Comparison of ENCODE assay signal across 15 cellular contexts in the genomic region with DNA sequence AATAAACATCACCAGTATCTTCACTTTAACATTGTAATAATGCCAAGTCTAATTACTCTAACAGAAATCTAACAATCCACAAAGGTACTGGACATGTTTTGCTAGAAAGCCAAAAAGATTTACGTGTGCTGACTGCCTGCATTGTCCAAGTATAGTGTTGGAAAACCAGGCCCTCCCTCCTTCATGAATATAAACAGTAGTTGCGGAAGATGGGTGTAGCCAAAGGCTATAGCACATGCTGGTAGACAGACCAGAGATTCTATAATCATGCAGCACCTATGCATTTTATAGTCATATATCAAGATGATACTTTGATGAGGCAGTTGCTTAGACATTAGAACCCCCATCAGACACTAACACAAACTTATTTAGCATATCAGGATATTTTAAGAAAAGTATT. TPM values are rescaled to one million over a fixed set of nuclear protein-coding genes. Genes with fewer than 3 reads are reported as not detected.
DNase-seq lines count a peak whose midpoint lies in the region; ATAC-seq, FAIRE-seq and TF ChIP-seq lines count a peak whose summit lies in the region.
"Had no signal": no experiment of that assay in that cellular context is flagged by ENCODE, and none has a peak within 500 bp of the region (broad histone marks: within the 10 kb centered on the region; RNA-seq: fewer than 3 reads in every experiment).

No MANE protein-coding gene starts in this region.

- POLR2A ChIA-PET in AG04450 (lab: Yijun Ruan, JAX): no interaction called here
- POLR2A ChIA-PET in Panc1 (lab: Charles Lee): no interaction called here
- POLR2A ChIA-PET in endothelial cell of umbilical vein (lab: Charles Lee): no interaction called here

- peaks cover 9% of the 10 kb centered on the region for H3K9me3 Mint-ChIP-seq in osteocyte (ENCODE audit: unreplicated experiment)
- H3K9me3 Mint-ChIP-seq in activated naive CD8-positive, alpha-beta T cell treated with anti-CD3 and anti-CD28 coated beads, Interleukin-2, amount 50 U/mL, for 24 hours: no peaks in the 10 kb centered on the region
- H3K9me3 Mint-ChIP-seq in activated naive CD4-positive, alpha-beta T cell treated with anti-CD3 and anti-CD28 coated beads, Interleukin-2, amount 50 U/mL, for 72 hours: no peaks in the 10 kb centered on the region
- H3K9me3 Mint-ChIP-seq: CD4-positive, CD25-positive, alpha-beta regulatory T cell had no signal

- H3K4me1 Mint-ChIP-seq in osteocyte (ENCODE audit: unreplicated experiment): peaks cover 18% of the 10 kb centered on the region
- H3K4me1 Mint-ChIP-seq in activated naive CD8-positive, alpha-beta T cell treated with anti-CD3 and anti-CD28 coated beads, Interleukin-2, amount 50 U/mL, for 24 hours: peaks cover 7% of the 10 kb centered on the region

- no peak overlapping the region for H3K9ac ChIP-seq in endothelial cell of umbilical vein (replicated peaks; ENCODE audit: extremely low read depth, insufficient read depth, low read length)
- H3K9ac ChIP-seq: BLaER1 treated with 17β-estradiol and CSF1 and Interleukin-3, amounts not matched to agents 10 nM and 100 nM had no signal

- H3K9me1 ChIP-seq in endothelial cell of umbilical vein (replicated peaks; ENCODE audit: control insufficient read depth, extremely low read depth, insufficient read depth, low read length): no peaks in the 10 kb centered on the region

- H3K27me3 Mint-ChIP-seq in osteocyte (ENCODE audit: unreplicated experiment): no peaks in the 10 kb centered on the region
- no peaks in the 10 kb centered on the region for H3K27me3 Mint-ChIP-seq in activated naive CD8-positive, alpha-beta T cell treated with anti-CD3 and anti-CD28 coated beads, Interleukin-2, amount 50 U/mL, for 24 hours
- H3K27me3 Mint-ChIP-seq: CD4-positive, CD25-positive, alpha-beta regulatory T cell had no signal

- dilution Hi-C loops in endothelial cell of umbilical vein (cut with MboI; ENCODE audit: extremely low pct_ligation_motif_present, low sequenced_read_pairs): no loop called here

- in situ Hi-C loops in Panc1 (cut with HindIII; ENCODE audit: low pct_unique_long_range_greater_than_20kb, low sequenced_read_pairs): no loop called here

- FAIRE-seq in endothelial cell of umbilical vein (lab: Jason Lieb, UNC) (peak; percentile 67), GM12891 (lab: Jason Lieb, UNC) (no peak)
- FAIRE-seq: GM18507 had no signal

- TF ChIP-seq POLR2A in endothelial cell of umbilical vein (IDR thresholded peaks at IDR 0.05; ENCODE audit: low read depth, low read length): no peak
- no peak for TF ChIP-seq POLR2A in GM12891 (IDR thresholded peaks at IDR 0.05; ENCODE audit: low read depth, low read length)

- H3K27ac ChIP-seq in AG04450 (ENCODE audit: low read depth, low read length): peak overlapping the region; percentile 52
- no peak overlapping the region for H3K27ac ChIP-seq in Panc1 (ENCODE audit: low read length)
- H3K27ac ChIP-seq in endothelial cell of umbilical vein (ENCODE audit: insufficient read depth, low read depth, low read length): no peak overlapping the region
- H3K27ac ChIP-seq: 22Rv1; BLaER1 treated with 17β-estradiol and CSF1 and Interleukin-3, amounts not matched to agents 10 nM and 100 nM had no signal

- no peak overlapping the region for H3K4me3 Mint-ChIP-seq in osteocyte (ENCODE audit: unreplicated experiment)
- no peak overlapping the region for H3K4me3 Mint-ChIP-seq in activated naive CD8-positive, alpha-beta T cell treated with anti-CD3 and anti-CD28 coated beads, Interleukin-2, amount 50 U/mL, for 24 hours
- H3K4me3 Mint-ChIP-seq: CD4-positive, CD25-positive, alpha-beta regulatory T cell; H9 had no signal

- BruUV-seq in Panc1 (replicated peaks; lab: Mats Ljungman, UMichigan): TSS peak; percentile 29
- BruUV-seq in endothelial cell of umbilical vein (replicated peaks; lab: Mats Ljungman, UMichigan): no TSS peak

- no peaks in the 10 kb centered on the region for H3K79me2 ChIP-seq in endothelial cell of umbilical vein (ENCODE audit: control insufficient read depth, insufficient read depth, low read length)

- intact Hi-C loops in Panc1 (cut with micrococcal nuclease; ENCODE audit: unreplicated experiment): no loop called here
- intact Hi-C loops in endothelial cell of umbilical vein (cut with micrococcal nuclease): no loop called here

- H3K36me3 Mint-ChIP-seq in osteocyte (ENCODE audit: unreplicated experiment): peaks cover 5% of the 10 kb centered on the region
- H3K36me3 Mint-ChIP-seq in activated naive CD8-positive, alpha-beta T cell treated with anti-CD3 and anti-CD28 coated beads, Interleukin-2, amount 50 U/mL, for 24 hours (ENCODE audit: low read depth): peaks cover 11% of the 10 kb centered on the region
- H3K36me3 Mint-ChIP-seq in activated naive CD4-positive, alpha-beta T cell treated with anti-CD3 and anti-CD28 coated beads, Interleukin-2, amount 50 U/mL, for 72 hours: no peaks in the 10 kb centered on the region

- H3K4me3 ChIP-seq in AG04450 (ENCODE audit: low read depth, low read length): no peak overlapping the region
- H3K4me3 ChIP-seq in Panc1 (ENCODE audit: low read depth in 2 of 2, low read length in 2 of 2): no peak overlapping the region
- H3K4me3 ChIP-seq in endothelial cell of umbilical vein (replicated peaks in 1 of 3; ENCODE audit: insufficient read depth in 1 of 3, low read depth in 1 of 3, low read length in 3 of 3): no peak overlapping the region
- H3K4me3 ChIP-seq: BLaER1 treated with 17β-estradiol and CSF1 and Interleukin-3, amounts not matched to agents 10 nM and 100 nM had no signal

- H3K27me3 ChIP-seq in AG04450 (ENCODE audit: control insufficient read depth, insufficient read depth, low read length) (no peaks in the 10 kb centered on the region), Panc1 (ENCODE audit: control insufficient read depth, insufficient read depth, low read length) (no peaks in the 10 kb centered on the region), endothelial cell of umbilical vein (ENCODE audit: control insufficient read depth in 2 of 2, insufficient read depth in 2 of 2, low read length in 2 of 2) (no peaks in the 10 kb centered on the region)

- H3K4me2 ChIP-seq in endothelial cell of umbilical vein (ENCODE audit: insufficient read depth, low read length): no peak overlapping the region
- H3K4me2 ChIP-seq: BLaER1 treated with 17β-estradiol and CSF1 and Interleukin-3, amounts not matched to agents 10 nM and 100 nM had no signal

- H2AFZ ChIP-seq in endothelial cell of umbilical vein (ENCODE audit: low read depth, low read length): no peak overlapping the region

- no peaks in the 10 kb centered on the region for H3K9me3 ChIP-seq in AG04450 (ENCODE audit: control insufficient read depth, insufficient read depth, low read length)
- no peaks in the 10 kb centered on the region for H3K9me3 ChIP-seq in Panc1 (ENCODE audit: control insufficient read depth, insufficient read depth, low read depth, low read length)
- no peaks in the 10 kb centered on the region for H3K9me3 ChIP-seq in endothelial cell of umbilical vein (replicated peaks; ENCODE audit: control insufficient read depth, insufficient read depth, low read length)
- H3K9me3 ChIP-seq: BLaER1 treated with 17β-estradiol and CSF1 and Interleukin-3, amounts not matched to agents 10 nM and 100 nM had no signal

- H3K4me1 ChIP-seq in Panc1 (ENCODE audit: control insufficient read depth, insufficient read depth, low read length) (no peaks in the 10 kb centered on the region), endothelial cell of umbilical vein (ENCODE audit: control insufficient read depth, extremely low read depth, insufficient read depth, low read length) (no peaks in the 10 kb centered on the region)
- H3K4me1 ChIP-seq: BLaER1 treated with 17β-estradiol and CSF1 and Interleukin-3, amounts not matched to agents 10 nM and 100 nM had no signal

- CTCF ChIA-PET in AG04450 (lab: Charles Lee) (no interaction called here), Panc1 (lab: Charles Lee) (no interaction called here), endothelial cell of umbilical vein (lab: Charles Lee) (no interaction called here)

- H3K36me3 ChIP-seq in Panc1 (ENCODE audit: control insufficient read depth, insufficient read depth, low read length) (peaks cover 6% of the 10 kb centered on the region; the same call in 1 of the 2 replicates), endothelial cell of umbilical vein (ENCODE audit: control insufficient read depth in 2 of 2, extremely low read depth in 1 of 2, insufficient read depth in 2 of 2, low read length in 2 of 2) (no peaks in the 10 kb centered on the region)

- ATAC-seq in Panc1: no peak
- no peak for ATAC-seq in activated naive CD8-positive, alpha-beta T cell treated with anti-CD3 and anti-CD28 coated beads, Interleukin-2, amount 50 U/mL, for 24 hours
- ATAC-seq in activated naive CD4-positive, alpha-beta T cell treated with anti-CD3 and anti-CD28 coated beads, Interleukin-2, amount 50 U/mL, for 72 hours: no peak

- DNase-seq in AG04450 (ENCODE audit: low read depth, low spot score) (no peak), Panc1 (ENCODE audit: low read depth, low spot score) (no peak), endothelial cell of umbilical vein (ENCODE audit: low read depth, low spot score) (no peak), osteocyte (ENCODE audit: extremely low spot score, unreplicated experiment) (no peak), GM12891 (ENCODE audit: insufficient read length, low spot score) (no peak), mucosa of gallbladder (ENCODE audit: low spot score) (no peak)
- no peak for DNase-seq in activated naive CD8-positive, alpha-beta T cell treated with anti-CD3 and anti-CD28 coated beads, Interleukin-2, amount 50 U/mL, for 24 hours
- no peak for DNase-seq in activated naive CD4-positive, alpha-beta T cell treated with anti-CD3 and anti-CD28 coated beads, Interleukin-2, amount 50 U/mL, for 72 hours (ENCODE audit: low spot score in 2 of 2)
- DNase-seq: CD4-positive, CD25-positive, alpha-beta regulatory T cell; DMS53; GOT3; H9 had no signal

- peak overlapping the region; percentile 66 for H3K27ac Mint-ChIP-seq in osteocyte (ENCODE audit: unreplicated experiment)
- H3K27ac Mint-ChIP-seq in activated naive CD8-positive, alpha-beta T cell treated with anti-CD3 and anti-CD28 coated beads, Interleukin-2, amount 50 U/mL, for 24 hours: no peak overlapping the region
- no peak overlapping the region for H3K27ac Mint-ChIP-seq in activated naive CD4-positive, alpha-beta T cell treated with anti-CD3 and anti-CD28 coated beads, Interleukin-2, amount 50 U/mL, for 72 hours
- H3K27ac Mint-ChIP-seq: CD4-positive, CD25-positive, alpha-beta regulatory T cell; H9 had no signal

- no peaks in the 10 kb centered on the region for H4K20me1 ChIP-seq in endothelial cell of umbilical vein (replicated peaks; ENCODE audit: control insufficient read depth, extremely low read depth, insufficient read depth, low read length)

- TF ChIP-seq CTCF in AG04450 (IDR thresholded peaks at IDR 0.05; ENCODE audit: low read depth, low read length) (no peak), Panc1 (IDR thresholded peaks at IDR 0.05) (no peak), endothelial cell of umbilical vein (IDR thresholded peaks at IDR 0.05; ENCODE audit: extremely low read depth in 1 of 2, insufficient read depth in 1 of 2, low read depth in 1 of 2, low read length in 2 of 2) (no peak), osteocyte (IDR thresholded peaks at IDR 0.05) (no peak)

RNA-seq across cellular contexts. Expression of a gene that starts 22.6 kb away (rescaled TPM):
- polyA plus RNA-seq in AG04450 (2011; rRNA removed) (6.5 and 9.9 TPM in 2 replicates), endothelial cell of umbilical vein (2.5 and 3.2 TPM in 2 replicates)
- 6.6 and 10.2 TPM in 2 replicates for polyA minus RNA-seq in AG04450 (2011; rRNA and poly(A)+ RNA removed)
- total RNA-seq in Panc1 (2021; ENCODE audit: unreplicated experiment) (12.9 TPM), endothelial cell of umbilical vein (7.3 and 7.7 TPM in 2 replicates), osteocyte (5.6 and 6.3 TPM in 2 replicates), mucosa of gallbladder (3.8 TPM)
- 2.6 TPM for polyA plus RNA-seq in Panc1 (2012; ENCODE audit: insufficient read length)
- 2.9 and 3.2 TPM in 2 replicates for polyA plus RNA-seq in endothelial cell of umbilical vein (2011; cell fraction: cytosol; rRNA removed)
- polyA plus RNA-seq in endothelial cell of umbilical vein (2011; cell fraction: nucleus; rRNA removed): 6.1 and 7.3 TPM in 2 replicates
- polyA plus RNA-seq in endothelial cell of umbilical vein (2012): 2.1 and 2.2 TPM in 2 replicates
- polyA minus RNA-seq in endothelial cell of umbilical vein: 4.9 and 7.0 TPM in 2 replicates
- 3.8 TPM for polyA minus RNA-seq in endothelial cell of umbilical vein (2011; cell fraction: cytosol; rRNA and poly(A)+ RNA removed)
- polyA minus RNA-seq in endothelial cell of umbilical vein (2011; cell fraction: nucleus; rRNA and poly(A)+ RNA removed): 4.9 and 10.0 TPM in 2 replicates
- 0.83 TPM for polyA plus RNA-seq in GM12891 (2012; ENCODE audit: low read depth, missing spikeins)
- total RNA-seq in activated naive CD4-positive, alpha-beta T cell treated with anti-CD3 and anti-CD28 coated beads, Interleukin-2, amount 50 U/mL, for 72 hours: 1 to 10 TPM; 5.6 to 6.3 TPM
